In the genomic region with DNA sequence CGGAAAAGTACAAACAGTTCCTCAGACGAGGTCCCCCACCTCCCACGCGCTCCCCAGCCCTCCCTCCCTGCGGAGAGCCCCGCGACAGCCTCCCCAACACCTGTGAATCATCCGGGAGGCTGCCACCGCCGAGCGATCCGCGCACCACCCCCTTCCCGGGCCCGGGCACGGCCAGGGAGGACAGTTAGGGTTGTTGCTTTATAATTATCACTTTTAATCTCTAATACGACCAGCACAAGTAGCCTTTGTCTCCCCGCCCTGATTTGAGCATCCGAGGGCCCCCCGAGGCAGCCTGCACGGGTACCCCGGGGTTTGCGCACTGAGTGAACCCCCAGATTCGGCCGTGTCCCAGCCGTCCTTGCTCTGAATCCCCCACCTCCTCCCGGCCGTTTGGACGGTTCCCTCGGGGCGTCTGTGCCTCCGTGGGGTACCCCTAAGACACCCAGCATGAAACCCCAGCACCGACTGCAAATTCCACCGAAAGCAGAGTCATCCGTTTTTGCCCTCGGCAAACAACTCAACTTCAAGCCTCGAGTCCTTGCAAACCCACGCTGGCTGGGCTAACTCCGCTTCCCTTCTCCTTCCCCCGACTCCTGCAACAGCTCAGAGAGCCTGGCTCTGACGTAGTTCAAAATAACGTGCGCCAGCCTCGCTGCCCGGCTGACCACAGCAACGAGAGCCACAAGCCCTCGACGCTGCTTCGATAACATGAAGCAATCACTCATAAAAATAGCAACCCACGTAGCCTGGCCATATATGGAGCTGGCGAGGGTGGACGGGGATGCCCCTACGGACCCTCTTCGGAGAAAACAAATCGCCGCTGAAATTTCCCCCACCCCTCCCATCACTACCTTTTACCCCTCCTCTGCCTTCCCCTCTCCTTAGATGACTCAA, we compare ENCODE assay signal across 7 cellular contexts. TPM values are rescaled to one million over a fixed set of nuclear protein-coding genes. Genes with fewer than 3 reads are reported as not detected.
DNase-seq lines count a peak whose midpoint lies in the region; ATAC-seq, FAIRE-seq and TF ChIP-seq lines count a peak whose summit lies in the region.

No MANE protein-coding gene starts in this region.

- H3K36me3 ChIP-seq in GM12878 (ENCODE audit: control insufficient read depth in 2 of 2, insufficient read depth in 2 of 2, low read length in 1 of 2) (no peaks in the 10 kb centered on the region), SJCRH30 (no peaks in the 10 kb centered on the region)

- no peak overlapping the region for H3K4me2 ChIP-seq in GM12878 (ENCODE audit: control insufficient read depth, insufficient read depth)

- H3K9ac ChIP-seq in GM12878 (ENCODE audit: control insufficient read depth, insufficient read depth, low read length) = no peak overlapping the region

- SMC1A ChIA-PET in GM12878 (lab: Charles Lee; ENCODE audit: uncharacterized antibody, unreplicated experiment) = no interaction called here

- H2AFZ ChIP-seq in GM12878 (ENCODE audit: control insufficient read depth, low read depth, low read length) = no peak overlapping the region

- H4K20me1 ChIP-seq in GM12878 (ENCODE audit: control insufficient read depth, insufficient read depth) = no peaks in the 10 kb centered on the region

- H3K79me2 ChIP-seq in GM12878 (ENCODE audit: control insufficient read depth, insufficient read depth, low read length) = no peaks in the 10 kb centered on the region

- H3K27ac ChIP-seq in GM12878 (ENCODE audit: control insufficient read depth, insufficient read depth) (no peak overlapping the region), skin epidermis (peak overlapping the region in 7 of 21 experiments; percentile 14 to 83 (median 40)), SJCRH30 (no peak overlapping the region)

- H3K9me3 ChIP-seq in GM12878 (replicated peaks; ENCODE audit: control insufficient read depth, insufficient read depth, low read length) (no peaks in the 10 kb centered on the region; the same call in 2 of the 3 replicates), SJCRH30 (replicated peaks) (no peaks in the 10 kb centered on the region)

- in situ Hi-C loops in GM12878 (cut with MboI) = no loop called here

- peak; percentile 72 for DNase-seq in H54 (ENCODE audit: insufficient read length, low spot score)
- peak; percentile 89 for DNase-seq in NCI-H510A treated with DMSO at 0.1 percent for 48 hours (lab: John Stamatoyannopoulos, UW)
- no peak for DNase-seq in GM12878 (ENCODE audit: low read depth, low spot score)
- DNase-seq in iPS-NIHi7 (ENCODE audit: extremely low spot score) = peak; percentile 66
- DNase-seq in SJCRH30 = no peak

- 17% methylated on average over 40 of the region's 56 CpGs for WGBS in GM12878 (ENCODE audit: insufficient coverage, insufficient replicate concordance, low lambda C conversion rate, missing lambda C conversion rate)

- FAIRE-seq in H54 (lab: Jason Lieb, UNC) = peak; percentile 20
- no peak for FAIRE-seq in GM12878 (lab: Jason Lieb, UNC)

- CTCF ChIA-PET in GM12878 (lab: Yijun Ruan, JAX) = no interaction called here

- intact Hi-C loops in GM12878 (cut with micrococcal nuclease; ENCODE audit: unreplicated experiment) = no loop called here

- ATAC-seq in GM12878 (no peak), GM19023 (IDR thresholded peaks at IDR 0.05; ENCODE audit: unreplicated experiment) (no peak)

- H3K4me1 ChIP-seq in GM12878 (ENCODE audit: control insufficient read depth, insufficient read depth, low read length) (no peaks in the 10 kb centered on the region), SJCRH30 (no peaks in the 10 kb centered on the region)

- no peak for TF ChIP-seq EP300 in GM12878 (IDR thresholded peaks at IDR 0.05; ENCODE audit: borderline replicate concordance in 1 of 2, control insufficient read depth in 1 of 2, low read depth in 2 of 2, low read length in 2 of 2)

- RAD21 ChIA-PET in GM12878 (lab: Charles Lee; ENCODE audit: unreplicated experiment) = no interaction called here

- H3K27me3 ChIP-seq in GM12878 (replicated peaks in 1 of 2; ENCODE audit: control insufficient read depth in 2 of 2, insufficient read depth in 2 of 2, low read length in 1 of 2) (no peaks in the 10 kb centered on the region; a peak in 1 of 4 replicates), SJCRH30 (peaks cover 9% of the 10 kb centered on the region)

- POLR2A ChIA-PET in GM12878 (lab: Charles Lee) = no interaction called here

- TF ChIP-seq CTCF in GM12878 (IDR thresholded peaks at IDR 0.05 in 2 of 3, conservative IDR thresholded peaks at IDR 0.05 in 1 of 3; ENCODE audit: control insufficient read depth in 2 of 3, extremely low read depth in 1 of 3, insufficient read depth in 1 of 3, low read depth in 3 of 3, low read length in 3 of 3) = no peak

- TF ChIP-seq RAD21 in GM12878 (IDR thresholded peaks at IDR 0.05; ENCODE audit: insufficient read depth, low read depth, low read length) = no peak

- no peak overlapping the region for H3K4me3 ChIP-seq in GM12878
- H3K4me3 ChIP-seq in skin epidermis = peak overlapping the region in 4 of 7 experiments; percentile 21 to 42 (median 40)
- no peak overlapping the region for H3K4me3 ChIP-seq in SJCRH30

- TF ChIP-seq POLR2A in H54 (IDR thresholded peaks at IDR 0.05; ENCODE audit: low read depth, low read length) (no peak), GM12878 (IDR thresholded peaks at IDR 0.05; ENCODE audit: low read depth, low read length) (no peak)

- BruUV-seq in GM12878 (replicated peaks; lab: Mats Ljungman, UMichigan) = no TSS peak

TF ChIP-seq in GM12878, 131 proteins besides CTCF, POLR2A, EP300 and RAD21 (continues in another document):
- TF ChIP-seq GATAD2B (conservative IDR thresholded peaks at IDR 0.05; ENCODE audit: low read depth) = no peak
- TF ChIP-seq, protein P1, sequence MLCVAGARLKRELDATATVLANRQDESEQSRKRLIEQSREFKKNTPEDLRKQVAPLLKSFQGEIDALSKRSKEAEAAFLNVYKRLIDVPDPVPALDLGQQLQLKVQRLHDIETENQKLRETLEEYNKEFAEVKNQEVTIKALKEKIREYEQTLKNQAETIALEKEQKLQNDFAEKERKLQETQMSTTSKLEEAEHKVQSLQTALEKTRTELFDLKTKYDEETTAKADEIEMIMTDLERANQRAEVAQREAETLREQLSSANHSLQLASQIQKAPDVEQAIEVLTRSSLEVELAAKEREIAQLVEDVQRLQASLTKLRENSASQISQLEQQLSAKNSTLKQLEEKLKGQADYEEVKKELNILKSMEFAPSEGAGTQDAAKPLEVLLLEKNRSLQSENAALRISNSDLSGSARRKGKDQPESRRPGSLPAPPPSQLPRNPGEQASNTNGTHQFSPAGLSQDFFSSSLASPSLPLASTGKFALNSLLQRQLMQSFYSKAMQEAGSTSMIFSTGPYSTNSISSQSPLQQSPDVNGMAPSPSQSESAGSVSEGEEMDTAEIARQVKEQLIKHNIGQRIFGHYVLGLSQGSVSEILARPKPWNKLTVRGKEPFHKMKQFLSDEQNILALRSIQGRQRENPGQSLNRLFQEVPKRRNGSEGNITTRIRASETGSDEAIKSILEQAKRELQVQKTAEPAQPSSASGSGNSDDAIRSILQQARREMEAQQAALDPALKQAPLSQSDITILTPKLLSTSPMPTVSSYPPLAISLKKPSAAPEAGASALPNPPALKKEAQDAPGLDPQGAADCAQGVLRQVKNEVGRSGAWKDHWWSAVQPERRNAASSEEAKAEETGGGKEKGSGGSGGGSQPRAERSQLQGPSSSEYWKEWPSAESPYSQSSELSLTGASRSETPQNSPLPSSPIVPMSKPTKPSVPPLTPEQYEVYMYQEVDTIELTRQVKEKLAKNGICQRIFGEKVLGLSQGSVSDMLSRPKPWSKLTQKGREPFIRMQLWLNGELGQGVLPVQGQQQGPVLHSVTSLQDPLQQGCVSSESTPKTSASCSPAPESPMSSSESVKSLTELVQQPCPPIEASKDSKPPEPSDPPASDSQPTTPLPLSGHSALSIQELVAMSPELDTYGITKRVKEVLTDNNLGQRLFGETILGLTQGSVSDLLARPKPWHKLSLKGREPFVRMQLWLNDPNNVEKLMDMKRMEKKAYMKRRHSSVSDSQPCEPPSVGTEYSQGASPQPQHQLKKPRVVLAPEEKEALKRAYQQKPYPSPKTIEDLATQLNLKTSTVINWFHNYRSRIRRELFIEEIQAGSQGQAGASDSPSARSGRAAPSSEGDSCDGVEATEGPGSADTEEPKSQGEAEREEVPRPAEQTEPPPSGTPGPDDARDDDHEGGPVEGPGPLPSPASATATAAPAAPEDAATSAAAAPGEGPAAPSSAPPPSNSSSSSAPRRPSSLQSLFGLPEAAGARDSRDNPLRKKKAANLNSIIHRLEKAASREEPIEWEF (IDR thresholded peaks at IDR 0.05; ENCODE audit: insufficient replicate concordance, low read depth, low read length) = no peak
- TF ChIP-seq NR2C1 (IDR thresholded peaks at IDR 0.05) = no peak
- TF ChIP-seq SRF (IDR thresholded peaks at IDR 0.05; ENCODE audit: low read depth in 2 of 2, low read length in 2 of 2) = peak in 1 of 2 experiments; percentile 66; a peak in 1 of 4 replicates

RNA-seq across cellular contexts. Expression of a gene that starts 0.9 kb away (rescaled TPM):
- total RNA-seq in GM12878 (2013; cell fraction: nucleolus; rRNA removed) = not detected in 2 replicates
- total RNA-seq in GM12878 (2014; rRNA removed) (not detected in 2 replicates), GM12878 (2014; rRNA removed; fragmentation: Illumina TruSeq; extraction: Trizol) (not detected in 2 replicates), GM12878 (2021) (not detected in 2 replicates)
- not detected for polyA plus RNA-seq in GM12878 (2011; ENCODE audit: low read depth)
- polyA plus RNA-seq in GM12878 (2011; rRNA removed) (not detected in 2 replicates), GM12878 (2014; fragmentation: Illumina TruSeq; extraction: Trizol) (not detected in 2 replicates), GM12878 (2014; fragmentation: Nextera tagmentation; extraction: Ambion mirVana) (not detected), GM12878 (2014; rRNA removed) (not detected in 2 replicates), GM12878 (2016; fragmentation: Nextera tagmentation; extraction: Ambion mirVana) (not detected)
- not detected in 2 replicates for polyA plus RNA-seq in GM12878 (2011; cell fraction: cytosol; rRNA removed)
- not detected in 2 replicates for polyA plus RNA-seq in GM12878 (2011; cell fraction: nucleus; rRNA removed)
- polyA plus RNA-seq in GM12878 (2012) = not detected in 2 replicates
- polyA minus RNA-seq in GM12878 (2011; rRNA and poly(A)+ RNA removed) = not detected in 2 replicates
- not detected in 2 replicates for polyA minus RNA-seq in GM12878 (2011; cell fraction: cytosol; rRNA and poly(A)+ RNA removed)
- polyA minus RNA-seq in GM12878 (2011; cell fraction: nucleus; rRNA and poly(A)+ RNA removed) = not detected in 2 replicates
- total RNA-seq in SJCRH30 (2014; rRNA removed; shearing (Covaris generic)) = not detected in 2 replicates

Comparison
In these comparisons a context has a peak if more than half of its experiments do, and no peak if none do; other contexts are left out.
1. DNase-seq: peak in H54 (single experiment), NCI-H510A treated with DMSO at 0.1 percent for 48 hours (single experiment) and iPS-NIHi7 (single experiment); none in GM12878 (single experiment) and SJCRH30 (0 of 2).
2. H3K4me3 ChIP-seq: peak in skin epidermis (4 of 7); none in GM12878 (single experiment) and SJCRH30 (single experiment).